ENCODE assay signal across 1 cellular context in genomic region chr2:220506466-220506865, GRCh38.
TF ChIP-seq lines count a peak whose summit lies in the region.

No MANE protein-coding gene starts in this region.

TF ChIP-seq in WTC11, 78 proteins besides CTCF, POLR2A, EP300 and RAD21 (continued from another document):
- TF ChIP-seq PRDM15 (CRISPR knock-in tag; IDR thresholded peaks at IDR 0.05), result no peak
- no peak for TF ChIP-seq GABPB1 (CRISPR knock-in tag; IDR thresholded peaks at IDR 0.05)
- no peak for TF ChIP-seq FOXP1 (CRISPR knock-in tag; IDR thresholded peaks at IDR 0.05; ENCODE audit: borderline replicate concordance)
- no peak for TF ChIP-seq TEAD1 (CRISPR knock-in tag; IDR thresholded peaks at IDR 0.05)
- no peak for TF ChIP-seq USF2 (CRISPR knock-in tag; IDR thresholded peaks at IDR 0.05)
- no peak for TF ChIP-seq ZNF219 (CRISPR knock-in tag; IDR thresholded peaks at IDR 0.05; ENCODE audit: borderline replicate concordance)
- TF ChIP-seq ZSCAN18 (CRISPR knock-in tag; IDR thresholded peaks at IDR 0.05), result no peak
- TF ChIP-seq E2F5 (CRISPR knock-in tag; IDR thresholded peaks at IDR 0.05), result no peak
TF ChIP-seq in WTC11: peak in this region for 0.
